ENCODE assay signal across 8 cellular contexts in genomic region chr7:47482013-47482761, GRCh38.
DNase-seq lines count a peak whose midpoint lies in the region; ATAC-seq and TF ChIP-seq lines count a peak whose summit lies in the region.

No MANE protein-coding gene starts in this region.

- TF ChIP-seq CTCF in adrenal gland (IDR thresholded peaks at IDR 0.05) (no peak), right lobe of liver (IDR thresholded peaks at IDR 0.05) (no peak)

- CTCF ChIA-PET in HEK293T (lab: Yijun Ruan, JAX): interaction anchor here (0.6 kb wide), 4 partner anchors 37 to 238 kb away, joined by 3 to 5 read pairs (median 4); no protein-coding TSS in a partner anchor

- POLR2A ChIA-PET in HEK293T (lab: Yijun Ruan, JAX): no interaction called here

- ATAC-seq in CD4-positive, CD25-positive, alpha-beta regulatory T cell (ENCODE audit: low read depth in 2 of 2): peak; percentile 31 to 39
- ATAC-seq in right lobe of liver: peak in 1 of 4 donors; percentile 17

- peak in 1 of 2 donors; percentile 64 for TF ChIP-seq POLR2A in adrenal gland (IDR thresholded peaks at IDR 0.05)
- no peak for TF ChIP-seq POLR2A in right lobe of liver (IDR thresholded peaks at IDR 0.05)

- no peak overlapping the region for H3K27ac ChIP-seq in CD4-positive, CD25-positive, alpha-beta regulatory T cell (ENCODE audit: insufficient read depth, low read length, poor library complexity, severe bottlenecking)
- peak overlapping the region; percentile 34 to 96 (median 91) for H3K27ac ChIP-seq in adrenal gland
- H3K27ac ChIP-seq in right lobe of liver: peak overlapping the region; percentile 7 to 60 (median 44)

- peaks cover 0 to 9% (median 0%) of the 10 kb centered on the region in 4 donors for H3K4me1 Mint-ChIP-seq in CD4-positive, CD25-positive, alpha-beta regulatory T cell
- no peaks in the 10 kb centered on the region for H3K4me1 Mint-ChIP-seq in immature natural killer cell

- H3K36me3 ChIP-seq in CD4-positive, CD25-positive, alpha-beta regulatory T cell (ENCODE audit: control insufficient read depth, insufficient read depth, low read length): no peaks in the 10 kb centered on the region
- H3K36me3 ChIP-seq in adrenal gland (replicated peaks in 1 of 2) (no peaks in the 10 kb centered on the region), right lobe of liver (no peaks in the 10 kb centered on the region)

- H3K36me3 Mint-ChIP-seq in CD4-positive, CD25-positive, alpha-beta regulatory T cell: no peaks in the 10 kb centered on the region
- no peaks in the 10 kb centered on the region for H3K36me3 Mint-ChIP-seq in immature natural killer cell

- no peak for DNase-seq in CD4-positive, CD25-positive, alpha-beta regulatory T cell
- peak; percentile 93 for DNase-seq in HS-5 (ENCODE audit: low read depth)
- DNase-seq in adrenal gland: peak; percentile 65 to 94 (median 86)
- no peak for DNase-seq in right lobe of liver
- no peak for DNase-seq in HEK293T (ENCODE audit: extremely low spot score)
- DNase-seq in immature natural killer cell: no peak
- DNase-seq in head of caudate nucleus: no peak
- DNase-seq in central memory CD4-positive, alpha-beta T cell: no peak

- H3K4me3 Mint-ChIP-seq in CD4-positive, CD25-positive, alpha-beta regulatory T cell: no peak overlapping the region
- H3K4me3 Mint-ChIP-seq in immature natural killer cell: no peak overlapping the region

- H3K27me3 ChIP-seq in CD4-positive, CD25-positive, alpha-beta regulatory T cell (ENCODE audit: control insufficient read depth, insufficient read depth, low read length): no peaks in the 10 kb centered on the region
- H3K27me3 ChIP-seq in adrenal gland: no peaks in the 10 kb centered on the region
- no peaks in the 10 kb centered on the region for H3K27me3 ChIP-seq in right lobe of liver

- no peaks in the 10 kb centered on the region for H3K27me3 Mint-ChIP-seq in CD4-positive, CD25-positive, alpha-beta regulatory T cell
- peaks cover 0 to 2% (median 0%) of the 10 kb centered on the region in 3 donors for H3K27me3 Mint-ChIP-seq in immature natural killer cell (ENCODE audit: low read depth in 3 of 3)

- H3K9me3 Mint-ChIP-seq in CD4-positive, CD25-positive, alpha-beta regulatory T cell: peaks cover 0 to 4% (median 0%) of the 10 kb centered on the region in 7 donors
- peaks cover 0 to 4% (median 0%) of the 10 kb centered on the region in 6 donors for H3K9me3 Mint-ChIP-seq in immature natural killer cell

- 19 to 32% (median 23%) methylated on average over 11 to 15 of the region's 15 CpGs for WGBS in adrenal gland, 4 donors
- 43% methylated on average over 12 of the region's 15 CpGs for WGBS in right lobe of liver (ENCODE audit: insufficient coverage, low coverage, low lambda C conversion rate, missing lambda C conversion rate)

- intact Hi-C loops in adrenal gland (cut with DNase I): no loop called here
- intact Hi-C loops in right lobe of liver (cut with DNase I): no loop called here
- intact Hi-C loops in head of caudate nucleus (cut with DNase I): no loop called here

- H3K4me3 ChIP-seq in CD4-positive, CD25-positive, alpha-beta regulatory T cell (ENCODE audit: low read depth, low read length): no peak overlapping the region
- no peak overlapping the region for H3K4me3 ChIP-seq in adrenal gland
- H3K4me3 ChIP-seq in right lobe of liver: no peak overlapping the region

- H3K4me1 ChIP-seq in CD4-positive, CD25-positive, alpha-beta regulatory T cell (ENCODE audit: control insufficient read depth, insufficient read depth, low read length, poor library complexity, severe bottlenecking): no peaks in the 10 kb centered on the region
- H3K4me1 ChIP-seq in adrenal gland (replicated peaks in 1 of 2) (peaks cover 40 to 76% of the 10 kb centered on the region in 2 donors), right lobe of liver (peaks cover 0 to 60% (median 35%) of the 10 kb centered on the region in 4 donors)

- no peaks in the 10 kb centered on the region for H3K9me3 ChIP-seq in CD4-positive, CD25-positive, alpha-beta regulatory T cell (ENCODE audit: control insufficient read depth in 2 of 2, low read length in 2 of 2)
- no peaks in the 10 kb centered on the region for H3K9me3 ChIP-seq in adrenal gland (replicated peaks in 1 of 3)
- no peaks in the 10 kb centered on the region for H3K9me3 ChIP-seq in right lobe of liver

- H3K27ac Mint-ChIP-seq in CD4-positive, CD25-positive, alpha-beta regulatory T cell: no peak overlapping the region
- H3K27ac Mint-ChIP-seq in immature natural killer cell: no peak overlapping the region

TF ChIP-seq in HEK293T, 16 proteins besides CTCF, POLR2A, EP300 and RAD21:
- no peak for TF ChIP-seq CTBP1 (IDR thresholded peaks at IDR 0.05; ENCODE audit: borderline replicate concordance)
- no peak for TF ChIP-seq NFRKB (IDR thresholded peaks at IDR 0.05)
- TF ChIP-seq ZNF384 (IDR thresholded peaks at IDR 0.05): no peak
- no peak for TF ChIP-seq SP1 (IDR thresholded peaks at IDR 0.05)
- no peak for TF ChIP-seq ARNT (IDR thresholded peaks at IDR 0.05)
- no peak for TF ChIP-seq LEF1 (IDR thresholded peaks at IDR 0.05; ENCODE audit: borderline replicate concordance)

Comparison
In these comparisons a context has a peak if more than half of its experiments do, and no peak if none do; other contexts are left out.
1. DNase-seq: peak in HS-5 (single experiment) and adrenal gland (7 of 7); none in CD4-positive, CD25-positive, alpha-beta regulatory T cell (0 of 3), right lobe of liver (0 of 3), HEK293T (single experiment), immature natural killer cell (0 of 3), head of caudate nucleus (0 of 42) and central memory CD4-positive, alpha-beta T cell (single experiment).